16 cellular contexts compared by ENCODE assay signal in genomic region chrX:71676068-71676795, GRCh38. TPM values are rescaled to one million over a fixed set of nuclear protein-coding genes. Genes with fewer than 3 reads are reported as not detected.
DNase-seq lines count a peak whose midpoint lies in the region; ATAC-seq and TF ChIP-seq lines count a peak whose summit lies in the region.
"Not testable (repeated sequence)": the region's sequence is repeated elsewhere in the genome, so short reads cannot be mapped to it uniquely, and the experiment has no call there.
"Had no signal": no experiment of that assay in that cellular context is flagged by ENCODE, and none has a peak within 500 bp of the region (broad histone marks: within the 10 kb centered on the region; RNA-seq: fewer than 3 reads in every experiment).

No MANE protein-coding gene starts in this region.

- H3K27me3 Mint-ChIP-seq in activated CD4-positive, alpha-beta T cell treated with anti-CD3 and anti-CD28 coated beads, Interleukin-2, amount 10 ng/mL, durations not matched to agents 24 days and 14 days: peaks cover 19% of the 10 kb centered on the region
- not testable (repeated sequence) for H3K27me3 Mint-ChIP-seq in type B pancreatic cell

- intact Hi-C loops in activated CD4-positive, alpha-beta T cell treated with anti-CD3 and anti-CD28 coated beads, Interleukin-2, amount 10 ng/mL, durations not matched to agents 24 days and 14 days (cut with micrococcal nuclease); right cardiac atrium (cut with DNase I); left lung (cut with DNase I); posterior vena cava (cut with DNase I); sigmoid colon (cut with DNase I); aorta (cut with DNase I): not testable (repeated sequence)

- H3K36me3 Mint-ChIP-seq in activated CD4-positive, alpha-beta T cell treated with anti-CD3 and anti-CD28 coated beads, Interleukin-2, amount 10 ng/mL, durations not matched to agents 24 days and 14 days (ENCODE audit: low read depth); type B pancreatic cell: not testable (repeated sequence)

- not testable (repeated sequence) for H3K9me3 ChIP-seq in right cardiac atrium (ENCODE audit: control insufficient read depth, low read length); left lung; sigmoid colon; aorta (ENCODE audit: control insufficient read depth, low read length)

- TF ChIP-seq CTCF in left lung (IDR thresholded peaks at IDR 0.05); sigmoid colon (IDR thresholded peaks at IDR 0.05); type B pancreatic cell (conservative IDR thresholded peaks at IDR 0.05): not testable (repeated sequence)

- H3K4me3 Mint-ChIP-seq in activated CD4-positive, alpha-beta T cell treated with anti-CD3 and anti-CD28 coated beads, Interleukin-2, amount 10 ng/mL, durations not matched to agents 24 days and 14 days; type B pancreatic cell: not testable (repeated sequence)

- not testable (repeated sequence) for H3K27ac Mint-ChIP-seq in activated CD4-positive, alpha-beta T cell treated with anti-CD3 and anti-CD28 coated beads, Interleukin-2, amount 10 ng/mL, durations not matched to agents 24 days and 14 days; type B pancreatic cell

- not testable (repeated sequence) for TF ChIP-seq EP300 in sigmoid colon (IDR thresholded peaks at IDR 0.05)

- DNase-seq in activated CD4-positive, alpha-beta T cell treated with anti-CD3 and anti-CD28 coated beads, Interleukin-2, amount 10 ng/mL, durations not matched to agents 24 days and 14 days: peak; percentile 17
- DNase-seq in activated gamma-delta T cell treated with Interleukin-2 at 50 U/mL for 16 hours (peak; percentile 2), right cardiac atrium (peak in 2 of 3 donors; percentile 6 to 37), left lung (peak; percentile 18 to 34), posterior vena cava (ENCODE audit: low spot score) (peak; percentile 73), sigmoid colon (peak; percentile 46), type B pancreatic cell (ENCODE audit: extremely low spot score, unreplicated experiment) (peak; percentile 68), aorta (peak; percentile 43 to 69)

- not testable (repeated sequence) for H3K4me3 ChIP-seq in right cardiac atrium (ENCODE audit: low read length); left lung; sigmoid colon; aorta (ENCODE audit: low read length in 2 of 2)

- not testable (repeated sequence) for ATAC-seq in right cardiac atrium; left lung; aorta (ENCODE audit: low FRiP score)

- not testable (repeated sequence) for H3K27me3 ChIP-seq in right cardiac atrium (ENCODE audit: control insufficient read depth, insufficient read depth); left lung; sigmoid colon; aorta (ENCODE audit: control insufficient read depth in 1 of 2, insufficient read depth in 2 of 2, low read length in 1 of 2)

- WGBS in right cardiac atrium: 88% methylated on average over 43 of the region's 43 CpGs
- 90 to 91% methylated on average over 43 of the region's 43 CpGs for WGBS in sigmoid colon, 2 donors
- 90 to 94% methylated on average over 29 to 43 of the region's 43 CpGs for WGBS in aorta, 2 donors

- not testable (repeated sequence) for H3K9me3 Mint-ChIP-seq in activated CD4-positive, alpha-beta T cell treated with anti-CD3 and anti-CD28 coated beads, Interleukin-2, amount 10 ng/mL, durations not matched to agents 24 days and 14 days; type B pancreatic cell

- H3K4me1 ChIP-seq in right cardiac atrium (ENCODE audit: control insufficient read depth, insufficient read depth, low read length); left lung; sigmoid colon; aorta (ENCODE audit: control insufficient read depth in 1 of 2, insufficient read depth in 2 of 2, low read length in 2 of 2): not testable (repeated sequence)

- not testable (repeated sequence) for H3K4me1 Mint-ChIP-seq in activated CD4-positive, alpha-beta T cell treated with anti-CD3 and anti-CD28 coated beads, Interleukin-2, amount 10 ng/mL, durations not matched to agents 24 days and 14 days; type B pancreatic cell (ENCODE audit: unreplicated experiment)

- H3K36me3 ChIP-seq in left lung; sigmoid colon; aorta (ENCODE audit: control insufficient read depth in 1 of 2, insufficient read depth in 2 of 2, low read length in 1 of 2): not testable (repeated sequence)

- not testable (repeated sequence) for H3K27ac ChIP-seq in right cardiac atrium (ENCODE audit: low read length); left lung; sigmoid colon; aorta (ENCODE audit: low read depth in 1 of 2, low read length in 2 of 2)

- TF ChIP-seq POLR2A in sigmoid colon (IDR thresholded peaks at IDR 0.05): not testable (repeated sequence)

RNA-seq across cellular contexts. Expression of gene CXorf49, which starts 41.9 kb away (rescaled TPM):
- not detected in 2 replicates for total RNA-seq in activated CD4-positive, alpha-beta T cell treated with anti-CD3 and anti-CD28 coated beads, Interleukin-2, amount 10 ng/mL, durations not matched to agents 24 days and 14 days
- total RNA-seq in right cardiac atrium (not detected), left lung (not detected), posterior vena cava (not detected), sigmoid colon (not detected), type B pancreatic cell (ENCODE audit: low replicate concordance) (not detected in 2 replicates), aorta (not detected)
- polyA plus RNA-seq in right cardiac atrium (not detected), sigmoid colon (not detected), aorta (not detected)
- total RNA-seq: CD4-positive, alpha-beta T cell; CD8-positive, alpha-beta memory T cell; GM12878; GM23248; H1; H7 had no signal
- polyA plus RNA-seq: A549; CD14-positive monocyte; CD8-positive, alpha-beta memory T cell; GM12878; GM23248; H1 had no signal

RNA-seq across cellular contexts. Expression of gene CXCR3, which starts 57.9 kb away (rescaled TPM):
- 34.5 and 35.2 TPM in 2 replicates for total RNA-seq in activated CD4-positive, alpha-beta T cell treated with anti-CD3 and anti-CD28 coated beads, Interleukin-2, amount 10 ng/mL, durations not matched to agents 24 days and 14 days
- total RNA-seq in right cardiac atrium (under 1 TPM; 0.20 to 0.51 (median 0.29) TPM), left lung (1 to 10 TPM in 1 of 2 donors, under 1 TPM in 1; 0.50 to 1.7 TPM), posterior vena cava (under 1 TPM; 0.14 to 0.32 TPM), sigmoid colon (not detected), type B pancreatic cell (ENCODE audit: low replicate concordance) (not detected in 2 replicates), aorta (under 1 TPM; 0.49 to 0.69 TPM)
- polyA plus RNA-seq in right cardiac atrium (0.07 TPM), sigmoid colon (1 to 10 TPM in 1 of 3 donors, under 1 TPM in 2; 0.60 to 6.5 (median 0.69) TPM), aorta (under 1 TPM in 1 of 2 donors, not detected in 1; 0.50 TPM)
- total RNA-seq: GM23248, H1, H7 had no signal
- polyA plus RNA-seq: A549, GM23248, H1 had no signal

Comparison
In these comparisons a context has a peak if more than half of its experiments do, and no peak if none do; other contexts are left out.
1. DNase-seq: peak in every context shown above with its lines; median percentile 73 in posterior vena cava; 68 in type B pancreatic cell; 56 in aorta; 46 in sigmoid colon; 26 in left lung; 22 in right cardiac atrium; 17 in activated CD4-positive, alpha-beta T cell treated with anti-CD3 and anti-CD28 coated beads, Interleukin-2, amount 10 ng/mL, durations not matched to agents 24 days and 14 days; 2 in activated gamma-delta T cell treated with Interleukin-2 at 50 U/mL for 16 hours.
2. RNA of gene CXCR3, which starts 57.9 kb away (total RNA-seq): 34.5 to 35.2 TPM in activated CD4-positive, alpha-beta T cell treated with anti-CD3 and anti-CD28 coated beads, Interleukin-2, amount 10 ng/mL, durations not matched to agents 24 days and 14 days; 0.50 to 1.7 TPM in left lung, 0.49 to 0.69 TPM in aorta, 0.14 to 0.32 TPM in posterior vena cava, 0.20 to 0.51 TPM in right cardiac atrium, not detected in sigmoid colon and not detected in type B pancreatic cell; every median in the first group is over 10 times any median in the second.